ENCODE assay signal across 33 cellular contexts in genomic region chr6:75590370-75590769, GRCh38.
"Had no signal": no experiment of that assay in that cellular context is flagged by ENCODE, and none has a peak within 500 bp of the region (broad histone marks: within the 10 kb centered on the region; RNA-seq: fewer than 3 reads in every experiment).

No MANE protein-coding gene starts in this region.

- H3K4me3 ChIP-seq: adrenal gland, body of pancreas, breast epithelium had no signal

- DNase-seq: activated CD4-positive, alpha-beta T cell treated with anti-CD3 and anti-CD28 coated beads for 1 hour; activated CD4-positive, alpha-beta T cell treated with anti-CD3 and anti-CD28 coated beads for 36 hours; activated CD4-positive, alpha-beta T cell treated with anti-CD3 and anti-CD28 coated beads for 48 hours; activated CD4-positive, alpha-beta T cell treated with anti-CD3 and anti-CD28 coated beads, Interleukin-2, amount 10 ng/mL, durations not matched to agents 7 days and 5 days; activated CD4-positive, alpha-beta T cell treated with anti-CD3 and anti-CD28 coated beads, Interleukin-2, amount 50 U/mL, for 48 hours; activated CD4-positive, CD25-positive, alpha-beta regulatory T cell; activated CD8-positive, alpha-beta memory T cell treated with anti-CD3 and anti-CD28 coated beads, Interleukin-2, amount 50 U/mL, for 4 hours; activated CD8-positive, alpha-beta T cell treated with anti-CD3 and anti-CD28 coated beads for 36 hours; activated effector memory CD4-positive, alpha-beta T cell treated with anti-CD3 and anti-CD28 coated beads, Interleukin-2, amount 50 U/mL, for 16 hours; activated gamma-delta T cell treated with Interleukin-2 at 50 U/mL for 16 hours; activated naive CD4-positive, alpha-beta T cell; activated naive CD4-positive, alpha-beta T cell treated with anti-CD3 and anti-CD28 coated beads for 36 hours; activated naive CD4-positive, alpha-beta T cell treated with anti-CD3 and anti-CD28 coated beads, Interleukin-2, amount 50 U/mL, for 16 hours; activated naive CD8-positive, alpha-beta T cell treated with anti-CD3 and anti-CD28 coated beads for 36 hours; activated T-cell treated with anti-CD3 and anti-CD28 coated beads for 4 hours; activated T-cell treated with anti-CD3 and anti-CD28 coated beads, Interleukin-2, amount 50 U/mL, for 1 hour; activated T-cell treated with anti-CD3 and anti-CD28 coated beads, Interleukin-2, amount 50 U/mL, for 4 hours; activated T-cell treated with anti-CD3 and anti-CD28 coated beads, Interleukin-2, amount 50 U/mL, for 72 hours; adrenal gland; amniotic stem cell; aorta; body of pancreas; brain microvascular endothelial cell; central memory CD4-positive, alpha-beta T cell; T-helper 1 cell; T-helper 2 cell; T-helper 9 cell had no signal

- H3K4me1 ChIP-seq: adrenal gland, body of pancreas, breast epithelium had no signal

- H3K27ac ChIP-seq: adrenal gland, body of pancreas, brain microvascular endothelial cell, breast epithelium, VCaP had no signal

- H3K36me3 ChIP-seq: adrenal gland, brain microvascular endothelial cell, breast epithelium had no signal

- H3K27me3 ChIP-seq: adrenal gland, body of pancreas, brain microvascular endothelial cell, breast epithelium had no signal

- ATAC-seq: activated CD4-positive, alpha-beta T cell treated with anti-CD3 and anti-CD28 coated beads for 36 hours; activated CD4-positive, CD25-positive, alpha-beta regulatory T cell treated with anti-CD3 and anti-CD28 coated beads, Interleukin-2, amount 50 U/mL, for 24 hours; activated CD8-positive, alpha-beta T cell treated with anti-CD3 and anti-CD28 coated beads for 36 hours; activated naive CD4-positive, alpha-beta T cell treated with anti-CD3 and anti-CD28 coated beads, Interleukin-2, amount 50 U/mL, for 72 hours; activated T-cell treated with anti-CD3 and anti-CD28 coated beads, Interleukin-2, amount 50 U/mL, for 4 hours; activated T-cell treated with anti-CD3 and anti-CD28 coated beads, Interleukin-2, amount 50 U/mL, for 72 hours; activated T-helper 17 cell treated with anti-CD3 and anti-CD28 coated beads, Interleukin-2, amount 50 U/mL, for 72 hours; body of pancreas had no signal

- H3K9me3 ChIP-seq: adrenal gland, body of pancreas, breast epithelium had no signal

- FAIRE-seq: astrocyte had no signal
